Comparison of ENCODE assay signal across 1 cellular context in genomic region chr22:37657590-37658132, GRCh38.
TF ChIP-seq lines count a peak whose summit lies in the region.

No MANE protein-coding gene starts in this region.

TF ChIP-seq in HepG2, 621 proteins besides CTCF, POLR2A, EP300 and RAD21:
- TF ChIP-seq HNF4A (CRISPR knock-in tag; IDR thresholded peaks at IDR 0.05) (peak; percentile 34; the same call in 1 of the 2 replicates), ZKSCAN5 (CRISPR knock-in tag; IDR thresholded peaks at IDR 0.05) (no peak), KDM2A (CRISPR knock-in tag; IDR thresholded peaks at IDR 0.05; ENCODE audit: borderline replicate concordance, low read depth) (peak; percentile 47; the same call in 1 of the 2 replicates), ZNF446 (CRISPR knock-in tag; IDR thresholded peaks at IDR 0.05) (0 out of 2 replicates have a peak, but pooled peaks have one; percentile 10), TGIF2 (CRISPR knock-in tag; IDR thresholded peaks at IDR 0.05) (0 out of 2 replicates have a peak, but pooled peaks have one; percentile 36), HINFP (CRISPR knock-in tag; IDR thresholded peaks at IDR 0.05; ENCODE audit: low read depth) (no peak), IRF2 (CRISPR knock-in tag; IDR thresholded peaks at IDR 0.05) (no peak), ZNF605 (CRISPR knock-in tag; IDR thresholded peaks at IDR 0.05) (peak; percentile 34; the same call in 1 of the 2 replicates), SNAPC2 (CRISPR knock-in tag; IDR thresholded peaks at IDR 0.05) (peak; percentile 84; the same call in 1 of the 2 replicates), HOXA5 (CRISPR knock-in tag; IDR thresholded peaks at IDR 0.05) (0 out of 2 replicates have a peak, but pooled peaks have one; percentile 9), ZNF12 (CRISPR knock-in tag; IDR thresholded peaks at IDR 0.05) (no peak), SOX6 (IDR thresholded peaks at IDR 0.05) (no peak), SOX6 (CRISPR knock-in tag; IDR thresholded peaks at IDR 0.05) (no peak), SNAPC5 (CRISPR knock-in tag; IDR thresholded peaks at IDR 0.05; ENCODE audit: borderline replicate concordance) (0 out of 2 replicates have a peak, but pooled peaks have one; percentile 72), ZC3H4 (CRISPR knock-in tag; IDR thresholded peaks at IDR 0.05; ENCODE audit: borderline replicate concordance) (no peak), TARDBP (CRISPR knock-in tag; IDR thresholded peaks at IDR 0.05) (peak; percentile 39; the same call in 1 of the 2 replicates), ZNF503 (CRISPR knock-in tag; IDR thresholded peaks at IDR 0.05) (no peak), NONO (IDR thresholded peaks at IDR 0.05) (no peak), NONO (CRISPR knock-in tag; conservative IDR thresholded peaks at IDR 0.05) (0 out of 2 replicates have a peak, but pooled peaks have one; percentile 32), U2AF2 (IDR thresholded peaks at IDR 0.05; ENCODE audit: low read depth, low read length) (no peak), AKAP8 (CRISPR knock-in tag; IDR thresholded peaks at IDR 0.05) (peak; percentile 63; the same call in 1 of the 2 replicates), ZNF343 (CRISPR knock-in tag; IDR thresholded peaks at IDR 0.05) (0 out of 2 replicates have a peak, but pooled peaks have one; percentile 54), DPF2 (CRISPR knock-in tag; IDR thresholded peaks at IDR 0.05; ENCODE audit: borderline replicate concordance, low read depth) (no peak), ZNF224 (CRISPR knock-in tag; IDR thresholded peaks at IDR 0.05) (0 out of 2 replicates have a peak, but pooled peaks have one; percentile 47), POLR2G (IDR thresholded peaks at IDR 0.05; ENCODE audit: low read depth, low read length) (peak; percentile 29; the same call in 1 of the 2 replicates), HMG20A (CRISPR knock-in tag; IDR thresholded peaks at IDR 0.05; ENCODE audit: borderline replicate concordance) (no peak), GTF3A (CRISPR knock-in tag; conservative IDR thresholded peaks at IDR 0.05) (no peak)
- TF ChIP-seq, protein P1, sequence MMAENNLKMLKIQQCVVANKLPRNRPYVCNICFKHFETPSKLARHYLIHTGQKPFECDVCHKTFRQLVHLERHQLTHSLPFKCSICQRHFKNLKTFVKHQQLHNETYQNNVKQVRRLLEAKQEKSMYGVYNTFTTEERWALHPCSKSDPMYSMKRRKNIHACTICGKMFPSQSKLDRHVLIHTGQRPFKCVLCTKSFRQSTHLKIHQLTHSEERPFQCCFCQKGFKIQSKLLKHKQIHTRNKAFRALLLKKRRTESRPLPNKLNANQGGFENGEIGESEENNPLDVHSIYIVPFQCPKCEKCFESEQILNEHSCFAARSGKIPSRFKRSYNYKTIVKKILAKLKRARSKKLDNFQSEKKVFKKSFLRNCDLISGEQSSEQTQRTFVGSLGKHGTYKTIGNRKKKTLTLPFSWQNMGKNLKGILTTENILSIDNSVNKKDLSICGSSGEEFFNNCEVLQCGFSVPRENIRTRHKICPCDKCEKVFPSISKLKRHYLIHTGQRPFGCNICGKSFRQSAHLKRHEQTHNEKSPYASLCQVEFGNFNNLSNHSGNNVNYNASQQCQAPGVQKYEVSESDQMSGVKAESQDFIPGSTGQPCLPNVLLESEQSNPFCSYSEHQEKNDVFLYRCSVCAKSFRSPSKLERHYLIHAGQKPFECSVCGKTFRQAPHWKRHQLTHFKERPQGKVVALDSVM (CRISPR knock-in tag; IDR thresholded peaks at IDR 0.05): no peak
- TF ChIP-seq, protein P2, sequence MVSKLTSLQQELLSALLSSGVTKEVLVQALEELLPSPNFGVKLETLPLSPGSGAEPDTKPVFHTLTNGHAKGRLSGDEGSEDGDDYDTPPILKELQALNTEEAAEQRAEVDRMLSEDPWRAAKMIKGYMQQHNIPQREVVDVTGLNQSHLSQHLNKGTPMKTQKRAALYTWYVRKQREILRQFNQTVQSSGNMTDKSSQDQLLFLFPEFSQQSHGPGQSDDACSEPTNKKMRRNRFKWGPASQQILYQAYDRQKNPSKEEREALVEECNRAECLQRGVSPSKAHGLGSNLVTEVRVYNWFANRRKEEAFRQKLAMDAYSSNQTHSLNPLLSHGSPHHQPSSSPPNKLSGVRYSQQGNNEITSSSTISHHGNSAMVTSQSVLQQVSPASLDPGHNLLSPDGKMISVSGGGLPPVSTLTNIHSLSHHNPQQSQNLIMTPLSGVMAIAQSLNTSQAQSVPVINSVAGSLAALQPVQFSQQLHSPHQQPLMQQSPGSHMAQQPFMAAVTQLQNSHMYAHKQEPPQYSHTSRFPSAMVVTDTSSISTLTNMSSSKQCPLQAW (CRISPR knock-in tag; IDR thresholded peaks at IDR 0.05): 0 out of 2 replicates have a peak, but pooled peaks have one; percentile 16
- TF ChIP-seq, protein P3, sequence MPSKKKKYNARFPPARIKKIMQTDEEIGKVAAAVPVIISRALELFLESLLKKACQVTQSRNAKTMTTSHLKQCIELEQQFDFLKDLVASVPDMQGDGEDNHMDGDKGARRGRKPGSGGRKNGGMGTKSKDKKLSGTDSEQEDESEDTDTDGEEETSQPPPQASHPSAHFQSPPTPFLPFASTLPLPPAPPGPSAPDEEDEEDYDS (CRISPR knock-in tag; IDR thresholded peaks at IDR 0.05): no peak
- TF ChIP-seq, protein P4, sequence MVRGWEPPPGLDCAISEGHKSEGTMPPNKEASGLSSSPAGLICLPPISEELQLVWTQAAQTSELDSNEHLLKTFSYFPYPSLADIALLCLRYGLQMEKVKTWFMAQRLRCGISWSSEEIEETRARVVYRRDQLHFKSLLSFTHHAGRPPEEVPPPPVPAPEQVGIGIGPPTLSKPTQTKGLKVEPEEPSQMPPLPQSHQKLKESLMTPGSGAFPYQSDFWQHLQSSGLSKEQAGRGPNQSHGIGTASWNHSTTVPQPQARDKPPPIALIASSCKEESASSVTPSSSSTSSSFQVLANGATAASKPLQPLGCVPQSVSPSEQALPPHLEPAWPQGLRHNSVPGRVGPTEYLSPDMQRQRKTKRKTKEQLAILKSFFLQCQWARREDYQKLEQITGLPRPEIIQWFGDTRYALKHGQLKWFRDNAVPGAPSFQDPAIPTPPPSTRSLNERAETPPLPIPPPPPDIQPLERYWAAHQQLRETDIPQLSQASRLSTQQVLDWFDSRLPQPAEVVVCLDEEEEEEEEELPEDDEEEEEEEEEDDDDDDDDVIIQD (CRISPR knock-in tag; IDR thresholded peaks at IDR 0.05; ENCODE audit: low read depth): no peak
